ENCODE assay signal across 29 cellular contexts in genomic region chr19:9321338-9321737, GRCh38.
"Had no signal": no experiment of that assay in that cellular context is flagged by ENCODE, and none has a peak within 500 bp of the region (broad histone marks: within the 10 kb centered on the region; RNA-seq: fewer than 3 reads in every experiment).

No MANE protein-coding gene starts in this region.

- H3K4me1 ChIP-seq: colonic mucosa, foreskin keratinocyte had no signal

- DNase-seq: colonic mucosa; cortex of kidney; dermis blood vessel endothelial cell; dorsolateral prefrontal cortex; effector CD4-positive, alpha-beta T cell; effector CD8-positive, alpha-beta T cell; effector memory CD4-positive, alpha-beta T cell; effector memory CD8-positive, alpha-beta T cell; endodermal cell; erythroblast; esophagus squamous epithelium; foreskin fibroblast; foreskin keratinocyte; foreskin melanocyte; gastrocnemius medialis; glutamatergic neuron; head of caudate nucleus; heart right ventricle had no signal

- H3K36me3 ChIP-seq: colonic mucosa, esophagus squamous epithelium had no signal

- H3K4me3 ChIP-seq: colonic mucosa, coronary artery, dorsolateral prefrontal cortex, esophagus muscularis mucosa, esophagus squamous epithelium, gastrocnemius medialis, gastroesophageal sphincter, heart left ventricle, heart right ventricle had no signal

- H3K27ac ChIP-seq: colonic mucosa, coronary artery, dorsolateral prefrontal cortex, epithelial cell of prostate, esophagus muscularis mucosa, esophagus squamous epithelium, foreskin keratinocyte, gastrocnemius medialis, gastroesophageal sphincter, heart left ventricle, heart right ventricle had no signal

- H3K9me3 ChIP-seq: colonic mucosa, gastrocnemius medialis had no signal

- H3K4me3 Mint-ChIP-seq: dendritic cell treated with granulocyte-macrophage colony-stimulating factor and Interleukin-4, amounts not matched to agents 40 ng/mL and 50 ng/mL, for 4 days; effector memory CD8-positive, alpha-beta T cell; endodermal cell had no signal

- H3K27ac Mint-ChIP-seq: dendritic cell treated with granulocyte-macrophage colony-stimulating factor and Interleukin-4, amounts not matched to agents 40 ng/mL and 50 ng/mL, for 4 days; effector memory CD8-positive, alpha-beta T cell; endodermal cell had no signal

- H3K27me3 ChIP-seq: colonic mucosa, dorsolateral prefrontal cortex, esophagus squamous epithelium, foreskin keratinocyte, gastrocnemius medialis, gastroesophageal sphincter, heart left ventricle, heart right ventricle had no signal

- FAIRE-seq: colon, endometrium, endothelial cell of umbilical vein, frontal cortex had no signal

- ATAC-seq: effector memory CD8-positive, alpha-beta T cell; esophagus mucosa; foreskin keratinocyte; gastrocnemius medialis; gastroesophageal sphincter; heart left ventricle; heart right ventricle had no signal

- H3K4me1 Mint-ChIP-seq: endodermal cell had no signal
